9 cellular contexts compared by ENCODE assay signal in the genomic region with DNA sequence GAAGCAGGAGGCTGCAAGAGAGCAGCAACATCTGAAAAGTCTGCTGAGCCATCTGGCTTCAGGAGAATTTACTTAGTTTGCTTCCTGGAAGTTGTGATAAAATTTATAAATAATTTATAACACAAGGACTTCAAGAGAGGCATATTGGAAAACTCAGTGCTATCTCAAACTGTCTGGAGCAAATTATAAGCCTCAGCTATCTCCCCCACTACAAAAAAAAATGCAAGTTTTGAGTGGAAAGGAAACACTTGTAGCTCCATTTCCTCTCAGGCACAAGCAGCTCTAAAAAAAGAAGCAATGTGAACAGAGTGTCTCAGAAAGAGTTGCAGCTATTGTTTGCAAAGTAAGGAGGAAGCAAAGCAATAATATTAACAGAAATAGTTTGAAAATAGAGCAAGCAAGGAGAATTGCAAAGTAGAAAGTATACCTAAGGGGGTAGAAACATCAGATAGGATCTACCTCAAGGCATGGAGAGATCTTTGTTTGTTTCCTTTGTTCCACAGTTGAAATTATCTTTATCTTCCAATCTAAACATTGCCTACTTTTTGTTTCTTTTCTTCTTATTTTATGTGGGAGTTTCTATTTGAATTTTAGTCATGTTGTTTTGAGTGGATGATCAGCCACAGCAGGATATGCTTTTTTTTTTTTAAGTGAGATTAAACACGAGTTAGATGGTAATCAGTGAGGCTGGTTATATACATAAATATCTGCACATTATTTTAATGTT. TPM values are rescaled to one million over a fixed set of nuclear protein-coding genes. Genes with fewer than 3 reads are reported as not detected.
A peak's percentile ranks its signal among the peaks of the same experiment; 100 is the strongest.
DNase-seq lines count a peak whose midpoint lies in the region; ATAC-seq and TF ChIP-seq lines count a peak whose summit lies in the region.
"Had no signal": no experiment of that assay in that cellular context is flagged by ENCODE, and none has a peak within 500 bp of the region (broad histone marks: within the 10 kb centered on the region; RNA-seq: fewer than 3 reads in every experiment).

No MANE protein-coding gene starts in this region.

- no peaks in the 10 kb centered on the region for H4K20me1 ChIP-seq in osteoblast (ENCODE audit: insufficient read depth, low read length)

- H3K36me3 ChIP-seq in effector memory CD4-positive, alpha-beta T cell (ENCODE audit: control insufficient read depth, insufficient read depth, low read length) = no peaks in the 10 kb centered on the region
- no peaks in the 10 kb centered on the region for H3K36me3 ChIP-seq in osteoblast (ENCODE audit: insufficient read depth, low read length)
- H3K36me3 ChIP-seq in BE2C = no peaks in the 10 kb centered on the region

- H3K27ac ChIP-seq in effector memory CD4-positive, alpha-beta T cell (ENCODE audit: insufficient read depth, low read length, poor library complexity, severe bottlenecking) = peak overlapping the region; percentile 33
- no peak overlapping the region for H3K27ac ChIP-seq in osteoblast (ENCODE audit: low read depth, low read length)

- in situ Hi-C loops in GM13976 (cut with MboI; ENCODE audit: low sequenced_read_pairs, unreplicated experiment) (no loop called here), G401 (cut with HindIII; ENCODE audit: low sequenced_read_pairs) (no loop called here)

- H3K79me2 ChIP-seq in osteoblast (ENCODE audit: insufficient read depth, low read length) = no peaks in the 10 kb centered on the region

- DNase-seq in GM13976 (ENCODE audit: low spot score) (peak; percentile 35), M059J (ENCODE audit: low read depth) (peak; percentile 18), osteoblast (ENCODE audit: insufficient read length, low spot score, missing footprints) (no peak), G401 (ENCODE audit: low spot score) (no peak), BE2C (no peak), AG20443 (ENCODE audit: low spot score) (no peak)
- DNase-seq in effector memory CD4-positive, alpha-beta T cell = no peak
- DNase-seq: SW 1271 had no signal

- H3K4me3 ChIP-seq in effector memory CD4-positive, alpha-beta T cell (ENCODE audit: insufficient read depth, low read depth, low read length, poor library complexity, severe bottlenecking) = peak overlapping the region; percentile 5
- H3K4me3 ChIP-seq in osteoblast (ENCODE audit: insufficient read depth, low read length) (no peak overlapping the region), BE2C (ENCODE audit: low read depth, low read length) (no peak overlapping the region)

- no peaks in the 10 kb centered on the region for H3K9me3 ChIP-seq in effector memory CD4-positive, alpha-beta T cell (ENCODE audit: control insufficient read depth, low read length)
- H3K9me3 ChIP-seq in osteoblast (ENCODE audit: low read depth, low read length) (peaks cover 2% of the 10 kb centered on the region), BE2C (no peaks in the 10 kb centered on the region)

- H2AFZ ChIP-seq in osteoblast (ENCODE audit: low read length) = peak overlapping the region; percentile 40

- TF ChIP-seq CTCF in GM13976 (IDR thresholded peaks at IDR 0.05; ENCODE audit: borderline replicate concordance, control extremely low read depth, extremely low read depth, insufficient read depth, missing control alignments) = no peak
- TF ChIP-seq CTCF in osteoblast (IDR thresholded peaks at IDR 0.05; ENCODE audit: extremely low read depth, low read depth, low read length) = no peak
- TF ChIP-seq CTCF in BE2C (IDR thresholded peaks at IDR 0.05; ENCODE audit: low read depth, low read length) = no peak

- H3K4me1 ChIP-seq in effector memory CD4-positive, alpha-beta T cell (ENCODE audit: control insufficient read depth, insufficient read depth, low read length, poor library complexity, severe bottlenecking) = peaks cover 28% of the 10 kb centered on the region
- peaks cover 4% of the 10 kb centered on the region for H3K4me1 ChIP-seq in osteoblast (ENCODE audit: insufficient read depth, low read length)
- H3K4me1 ChIP-seq in BE2C = peaks cover 2% of the 10 kb centered on the region; the same call in 1 of the 2 replicates

- H3K4me2 ChIP-seq in osteoblast (ENCODE audit: insufficient read depth, low read length) = no peak overlapping the region

- no peak for ATAC-seq in HG03159 (IDR thresholded peaks at IDR 0.05; ENCODE audit: unreplicated experiment)

- no peaks in the 10 kb centered on the region for H3K27me3 ChIP-seq in effector memory CD4-positive, alpha-beta T cell (replicated peaks; ENCODE audit: control insufficient read depth, insufficient read depth, low read length, poor library complexity, severe bottlenecking)
- no peaks in the 10 kb centered on the region for H3K27me3 ChIP-seq in osteoblast (ENCODE audit: insufficient read depth, low read length)
- H3K27me3 ChIP-seq in BE2C = no peaks in the 10 kb centered on the region

RNA-seq across cellular contexts. Expression of gene IL6ST, which starts 56.0 kb away (rescaled TPM):
- total RNA-seq in M059J (2014; rRNA removed; shearing (Covaris generic)) = 82.5 and 128 TPM in 2 replicates
- 785 and 804 TPM in 2 replicates for total RNA-seq in osteoblast
- total RNA-seq in G401 (2014; rRNA removed; shearing (Covaris generic)) = 10.2 and 16.6 TPM in 2 replicates
- 24.4 TPM for polyA plus RNA-seq in BE2C (2012; ENCODE audit: insufficient read depth, insufficient read length, low read depth)

Comparison
In these comparisons a context has a peak if more than half of its experiments do, and no peak if none do; other contexts are left out.
1. DNase-seq: peak in GM13976 (single experiment) and M059J (single experiment); none in effector memory CD4-positive, alpha-beta T cell (0 of 3), osteoblast (single experiment), G401 (single experiment), BE2C (single experiment) and AG20443 (single experiment).